In the genomic region with DNA sequence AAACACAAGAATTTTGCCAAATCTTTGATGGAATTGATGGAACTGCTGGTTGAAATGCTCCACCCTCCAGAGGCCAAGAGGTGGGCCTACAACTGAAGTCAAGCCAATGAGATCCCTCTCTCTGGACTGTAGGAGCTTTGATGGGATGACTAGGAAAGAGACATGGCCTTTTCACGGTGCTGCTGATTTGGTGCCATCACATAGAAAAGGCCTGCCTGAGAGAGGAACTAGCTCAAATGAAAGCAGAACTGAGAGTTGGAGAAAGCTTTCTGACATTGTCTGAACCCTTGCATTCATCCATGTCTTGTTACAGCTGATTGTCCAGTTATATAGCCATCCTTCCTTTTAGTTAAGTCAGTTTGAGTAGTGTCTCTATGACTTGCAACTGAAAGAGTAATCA, we compare ENCODE assay signal across 14 cellular contexts.
A peak's percentile ranks its signal among the peaks of the same experiment; 100 is the strongest.
DNase-seq lines count a peak whose midpoint lies in the region; ATAC-seq and TF ChIP-seq lines count a peak whose summit lies in the region.
"Had no signal": no experiment of that assay in that cellular context is flagged by ENCODE, and none has a peak within 500 bp of the region (broad histone marks: within the 10 kb centered on the region; RNA-seq: fewer than 3 reads in every experiment).

No MANE protein-coding gene starts in this region.

- no peaks in the 10 kb centered on the region for H3K9me3 ChIP-seq in CD8-positive, alpha-beta T cell (ENCODE audit: low read length)
- no peaks in the 10 kb centered on the region for H3K9me3 ChIP-seq in T-helper 17 cell (ENCODE audit: control insufficient read depth, low read length, poor library complexity, severe bottlenecking)
- H3K9me3 ChIP-seq: right atrium auricular region, tibial nerve had no signal

- no peak overlapping the region for H3K4me3 Mint-ChIP-seq in CD8-positive, alpha-beta T cell
- H3K4me3 Mint-ChIP-seq in activated naive CD8-positive, alpha-beta T cell treated with anti-CD3 and anti-CD28 coated beads for 36 hours = no peak overlapping the region
- no peak overlapping the region for H3K4me3 Mint-ChIP-seq in T-helper 17 cell

- no peak overlapping the region for H3K27ac Mint-ChIP-seq in CD8-positive, alpha-beta T cell
- H3K27ac Mint-ChIP-seq in activated naive CD8-positive, alpha-beta T cell treated with anti-CD3 and anti-CD28 coated beads for 36 hours = no peak overlapping the region
- H3K27ac Mint-ChIP-seq in T-helper 17 cell = no peak overlapping the region

- no peaks in the 10 kb centered on the region for H3K27me3 Mint-ChIP-seq in CD8-positive, alpha-beta T cell (ENCODE audit: low read depth)
- no peaks in the 10 kb centered on the region for H3K27me3 Mint-ChIP-seq in activated naive CD8-positive, alpha-beta T cell treated with anti-CD3 and anti-CD28 coated beads for 36 hours
- no peaks in the 10 kb centered on the region for H3K27me3 Mint-ChIP-seq in T-helper 17 cell

- no peak overlapping the region for H3K27ac ChIP-seq in CD8-positive, alpha-beta T cell (ENCODE audit: low read depth, low read length)
- H3K27ac ChIP-seq: right atrium auricular region, tibial nerve had no signal

- POLR2A ChIA-PET in CD8-positive, alpha-beta T cell (lab: Charles Lee) = no interaction called here

- no peaks in the 10 kb centered on the region for H3K4me1 Mint-ChIP-seq in CD8-positive, alpha-beta T cell (ENCODE audit: low read depth)
- no peaks in the 10 kb centered on the region for H3K4me1 Mint-ChIP-seq in activated naive CD8-positive, alpha-beta T cell treated with anti-CD3 and anti-CD28 coated beads for 36 hours
- no peaks in the 10 kb centered on the region for H3K4me1 Mint-ChIP-seq in T-helper 17 cell

- no peaks in the 10 kb centered on the region for H3K27me3 ChIP-seq in CD8-positive, alpha-beta T cell (ENCODE audit: insufficient read depth, low read length)
- H3K27me3 ChIP-seq: right atrium auricular region, tibial nerve had no signal

- no peaks in the 10 kb centered on the region for H3K9me3 Mint-ChIP-seq in CD8-positive, alpha-beta T cell
- peaks cover 2% of the 10 kb centered on the region for H3K9me3 Mint-ChIP-seq in activated naive CD8-positive, alpha-beta T cell treated with anti-CD3 and anti-CD28 coated beads for 36 hours

- no peaks in the 10 kb centered on the region for H3K36me3 ChIP-seq in CD8-positive, alpha-beta T cell (ENCODE audit: insufficient read depth, low read length)
- H3K36me3 ChIP-seq: right atrium auricular region, tibial nerve had no signal

- TF ChIP-seq CTCF in CD8-positive, alpha-beta T cell (IDR thresholded peaks at IDR 0.05) = no peak

- no peaks in the 10 kb centered on the region for H3K36me3 Mint-ChIP-seq in CD8-positive, alpha-beta T cell
- H3K36me3 Mint-ChIP-seq in activated naive CD8-positive, alpha-beta T cell treated with anti-CD3 and anti-CD28 coated beads for 36 hours = no peaks in the 10 kb centered on the region
- H3K36me3 Mint-ChIP-seq in T-helper 17 cell (ENCODE audit: low read depth) = no peaks in the 10 kb centered on the region

- intact Hi-C loops in CD8-positive, alpha-beta T cell (cut with DNase I, micrococcal nuclease) = no loop called here

- H3K4me1 ChIP-seq in CD8-positive, alpha-beta T cell (ENCODE audit: insufficient read depth, low read length) = no peaks in the 10 kb centered on the region
- H3K4me1 ChIP-seq: right atrium auricular region, tibial nerve had no signal

- no peak overlapping the region for H3K4me3 ChIP-seq in CD8-positive, alpha-beta T cell (ENCODE audit: low read depth, low read length)
- H3K4me3 ChIP-seq: right atrium auricular region, tibial nerve had no signal

- peak; percentile 89 for ATAC-seq in HG02588 (IDR thresholded peaks at IDR 0.05; ENCODE audit: unreplicated experiment)
- peak; percentile 84 for ATAC-seq in HG03432 (IDR thresholded peaks at IDR 0.05; ENCODE audit: unreplicated experiment)
- no peak for ATAC-seq in CD8-positive, alpha-beta T cell
- no peak for ATAC-seq in T-helper 17 cell
- ATAC-seq: PC-3 had no signal

- DNase-seq in SIG-M5 treated with dmso at 0.1 percent for 504 hours (lab: John Stamatoyannopoulos, UW; ENCODE audit: unreplicated experiment) (peak; percentile 20), SIG-M5 (lab: John Stamatoyannopoulos, UW) (no peak), T-helper 17 cell (no peak)
- DNase-seq in stimulated activated CD4-positive, alpha-beta T cell treated with anti-CD3 and anti-CD28 coated beads, Interleukin-4, amount 100 ng/mL, for 1 hour = no peak
- DNase-seq in CD8-positive, alpha-beta T cell = no peak
- DNase-seq in activated naive CD8-positive, alpha-beta T cell treated with anti-CD3 and anti-CD28 coated beads for 36 hours = no peak
- DNase-seq: DMS79 treated with DMSO at 0.1 percent for 48 hours, NCI-H1930, PC-3, T-helper 9 cell had no signal

- CTCF ChIA-PET in CD8-positive, alpha-beta T cell (lab: Charles Lee) = no interaction called here

Comparison
In these comparisons a context has a peak if more than half of its experiments do, and no peak if none do; other contexts are left out.
1. ATAC-seq: peak in HG02588 (single experiment) and HG03432 (single experiment); none in CD8-positive, alpha-beta T cell (single experiment) and T-helper 17 cell (single experiment).